13 cellular contexts compared by ENCODE assay signal in genomic region chr4:3123201-3123671, GRCh38. TPM values are rescaled to one million over a fixed set of nuclear protein-coding genes. Genes with fewer than 3 reads are reported as not detected.
DNase-seq lines count a peak whose midpoint lies in the region; ATAC-seq and TF ChIP-seq lines count a peak whose summit lies in the region.
"Had no signal": no experiment of that assay in that cellular context is flagged by ENCODE, and none has a peak within 500 bp of the region (broad histone marks: within the 10 kb centered on the region; RNA-seq: fewer than 3 reads in every experiment).

No MANE protein-coding gene starts in this region.

- H4K20me1 ChIP-seq in osteoblast (ENCODE audit: insufficient read depth, low read length), result no peaks in the 10 kb centered on the region

- H3K79me2 ChIP-seq in osteoblast (ENCODE audit: insufficient read depth, low read length), result peaks cover 9% of the 10 kb centered on the region

- H3K27me3 ChIP-seq in osteoblast (ENCODE audit: insufficient read depth, low read length) (no peaks in the 10 kb centered on the region), dorsolateral prefrontal cortex (no peaks in the 10 kb centered on the region)
- H3K27me3 ChIP-seq: neutrophil had no signal

- H3K36me3 ChIP-seq in SK-N-MC (ENCODE audit: insufficient read depth, low read length) (peaks cover 53% of the 10 kb centered on the region), osteoblast (ENCODE audit: insufficient read depth, low read length) (peaks cover 41% of the 10 kb centered on the region)

- ATAC-seq in GM18907 (IDR thresholded peaks at IDR 0.05; ENCODE audit: unreplicated experiment), result no peak

- peaks cover 9% of the 10 kb centered on the region for H3K4me1 ChIP-seq in osteoblast (ENCODE audit: insufficient read depth, low read length)

- intact Hi-C loops in dorsolateral prefrontal cortex (cut with DNase I), result no loop called here

- H3K4me2 ChIP-seq in osteoblast (ENCODE audit: insufficient read depth, low read length), result no peak overlapping the region
- H3K4me2 ChIP-seq: PC-9 had no signal

- H3K9ac ChIP-seq in SK-N-MC (ENCODE audit: insufficient read length), result peak overlapping the region; percentile 65

- peak overlapping the region; percentile 99 for H3K27ac ChIP-seq in SK-N-MC
- peak overlapping the region; percentile 61 for H3K27ac ChIP-seq in osteoblast (ENCODE audit: low read depth, low read length)
- H3K27ac ChIP-seq in dorsolateral prefrontal cortex, result peak overlapping the region in 10 of 59 donors; percentile 10 to 62 (median 24)
- H3K27ac ChIP-seq: neutrophil, PC-9 had no signal

- peaks cover 5% of the 10 kb centered on the region; the same call in 1 of the 2 replicates for H3K9me3 ChIP-seq in SK-N-MC (ENCODE audit: low read depth, low read length)
- H3K9me3 ChIP-seq in osteoblast (ENCODE audit: low read depth, low read length), result no peaks in the 10 kb centered on the region
- H3K9me3 ChIP-seq: neutrophil had no signal

- TF ChIP-seq CTCF in AG10803 (conservative IDR thresholded peaks at IDR 0.05; ENCODE audit: low read length) (no peak), fibroblast of pulmonary artery (IDR thresholded peaks at IDR 0.05; ENCODE audit: low read length, missing control alignments) (no peak), osteoblast (IDR thresholded peaks at IDR 0.05; ENCODE audit: extremely low read depth, low read depth, low read length) (no peak), dorsolateral prefrontal cortex (IDR thresholded peaks at IDR 0.05 in 54 of 56, conservative IDR thresholded peaks at IDR 0.05 in 2 of 56; ENCODE audit: low read depth in 1 of 56, partially characterized antibody in 56 of 56) (no peak)

- H2AFZ ChIP-seq in osteoblast (ENCODE audit: low read length), result no peak overlapping the region
- H2AFZ ChIP-seq: PC-9 had no signal

- DNase-seq in AG10803 (ENCODE audit: low read depth) (peak; percentile 58), SK-N-MC (ENCODE audit: low read depth, low spot score) (no peak), fibroblast of pulmonary artery (ENCODE audit: low read depth) (peak; percentile 77), osteoblast (ENCODE audit: insufficient read length, low spot score, missing footprints) (no peak), GOT3 (lab: John Stamatoyannopoulos, UW) (no peak), dorsolateral prefrontal cortex (no peak)
- DNase-seq in activated effector memory CD4-positive, alpha-beta T cell treated with anti-CD3 and anti-CD28 coated beads, Interleukin-2, amount 50 U/mL, for 16 hours, result no peak
- DNase-seq: activated T-cell treated with anti-CD3 and anti-CD28 coated beads, Interleukin-2, amount 50 U/mL, for 1 hour; NCI-H2107 had no signal

- H3K4me3 ChIP-seq in AG10803 (ENCODE audit: low read length), result no peak overlapping the region
- peak overlapping the region; percentile 64 for H3K4me3 ChIP-seq in SK-N-MC
- no peak overlapping the region for H3K4me3 ChIP-seq in fibroblast of pulmonary artery (replicated peaks; ENCODE audit: low read depth, low read length)
- no peak overlapping the region for H3K4me3 ChIP-seq in osteoblast (ENCODE audit: insufficient read depth, low read length)
- H3K4me3 ChIP-seq in dorsolateral prefrontal cortex, result no peak overlapping the region
- H3K4me3 ChIP-seq: PC-9 had no signal

RNA-seq across cellular contexts. Expression of gene HTT, which starts 48.8 kb away (rescaled TPM):
- total RNA-seq in osteoblast, result 44.5 and 65.1 TPM in 2 replicates
- total RNA-seq in dorsolateral prefrontal cortex, result 100 to 1,000 TPM in 114 of 120 experiments, 10 to 100 TPM in 6; 81.8 to 165 (median 124) TPM

RNA-seq across cellular contexts. Expression of gene HTT-AS, which starts 48.9 kb away (rescaled TPM):
- not detected in 2 replicates for total RNA-seq in osteoblast
- total RNA-seq in dorsolateral prefrontal cortex, result 1 to 10 TPM in 10 of 120 experiments, under 1 TPM in 1, not detected in 109; 0.79 to 3.0 (median 1.3) TPM
- total RNA-seq: PC-9, ureter had no signal

Comparison
In these comparisons a context has a peak if more than half of its experiments do, and no peak if none do; other contexts are left out.
1. DNase-seq: peak in AG10803 (single experiment) and fibroblast of pulmonary artery (single experiment); none in SK-N-MC (single experiment), osteoblast (single experiment), GOT3 (single experiment), dorsolateral prefrontal cortex (0 of 10) and activated effector memory CD4-positive, alpha-beta T cell treated with anti-CD3 and anti-CD28 coated beads, Interleukin-2, amount 50 U/mL, for 16 hours (single experiment).